1 cellular context compared by ENCODE assay signal in genomic region chr18:59715445-59715844, GRCh38.
A peak's percentile ranks its signal among the peaks of the same experiment; 100 is the strongest.
TF ChIP-seq lines count a peak whose summit lies in the region.

No MANE protein-coding gene starts in this region.

TF ChIP-seq in H1, 55 proteins besides CTCF, POLR2A, EP300 and RAD21:
- TF ChIP-seq KDM1A (IDR thresholded peaks at IDR 0.05; ENCODE audit: borderline replicate concordance, low read length) (peak; percentile 48; the same call in 1 of the 2 replicates), EGR1 (IDR thresholded peaks at IDR 0.05; ENCODE audit: borderline replicate concordance, low read depth, low read length) (no peak), KDM4A (IDR thresholded peaks at IDR 0.05; ENCODE audit: low read depth, low read length, severe bottlenecking) (no peak)
TF ChIP-seq in H1: peak in this region for 1.
